In genomic region chr14:72909163-72909562, GRCh38 we compare ENCODE assay signal across 1 cellular context.
A peak's percentile ranks its signal among the peaks of the same experiment; 100 is the strongest.
TF ChIP-seq lines count a peak whose summit lies in the region.

No MANE protein-coding gene starts in this region.

TF ChIP-seq in HepG2, 621 proteins besides CTCF, POLR2A, EP300 and RAD21:
- TF ChIP-seq CREB1 (IDR thresholded peaks at IDR 0.05) (0 out of 2 replicates have a peak, but pooled peaks have one; percentile 13), CREB1 (CRISPR knock-in tag; IDR thresholded peaks at IDR 0.05) (no peak), ZNF496 (CRISPR knock-in tag; IDR thresholded peaks at IDR 0.05; ENCODE audit: insufficient replicate concordance) (no peak)
